In genomic region chr9:72351538-72352453, GRCh38 we compare ENCODE assay signal across 15 cellular contexts. TPM values are rescaled to one million over a fixed set of nuclear protein-coding genes. Genes with fewer than 3 reads are reported as not detected.
DNase-seq lines count a peak whose midpoint lies in the region; ATAC-seq, FAIRE-seq and TF ChIP-seq lines count a peak whose summit lies in the region.
"Had no signal": no experiment of that assay in that cellular context is flagged by ENCODE, and none has a peak within 500 bp of the region (broad histone marks: within the 10 kb centered on the region; RNA-seq: fewer than 3 reads in every experiment).

No MANE protein-coding gene starts in this region.

- H4K91ac ChIP-seq in H1 (replicated peaks; ENCODE audit: insufficient read length, low read length) = no peak overlapping the region

- peaks cover 28% of the 10 kb centered on the region for H3K36me3 Mint-ChIP-seq in mesothelial cell of epicardium

- H3K4me2 ChIP-seq in H1 (ENCODE audit: insufficient read depth in 1 of 2, low read depth in 2 of 2, low read length in 2 of 2) = no peak overlapping the region
- H3K4me2 ChIP-seq in MM.1S (ENCODE audit: low read depth, low read length) = no peak overlapping the region

- H3K4me1 ChIP-seq in H1 (replicated peaks in 1 of 4; ENCODE audit: control insufficient read depth in 3 of 4, insufficient read depth in 4 of 4, low read length in 3 of 4) = no peaks in the 10 kb centered on the region; a peak in 1 of 7 replicates
- no peaks in the 10 kb centered on the region for H3K4me1 ChIP-seq in MM.1S (ENCODE audit: low read length)
- H3K4me1 ChIP-seq: parathyroid adenoma had no signal

- no peak overlapping the region for H2BK5ac ChIP-seq in H1 (ENCODE audit: low read depth, low read length)

- H3K27me3 Mint-ChIP-seq in mesothelial cell of epicardium (ENCODE audit: low read depth) = no peaks in the 10 kb centered on the region

- no peak overlapping the region for H3K9ac ChIP-seq in H1 (replicated peaks in 1 of 4; ENCODE audit: extremely low read depth in 1 of 4, low read depth in 3 of 4, low read length in 3 of 4)
- no peak overlapping the region for H3K9ac ChIP-seq in MM.1S (ENCODE audit: low read length)
- H3K9ac ChIP-seq: parathyroid adenoma had no signal

- DNase-seq in ELR (ENCODE audit: low read depth) (peak; percentile 88), NCI-H226 (peak; percentile 37), H1 (ENCODE audit: low read depth in 1 of 2, low spot score in 2 of 2) (no peak), mesothelial cell of epicardium (ENCODE audit: low spot score in 2 of 2, unreplicated experiment in 2 of 2) (no peak), MM.1S (no peak), NCI-H510A (lab: John Stamatoyannopoulos, UW) (no peak), mucosa of gallbladder (ENCODE audit: low spot score) (no peak)
- DNase-seq: aorta, left colon, NCI-H2227 treated with DMSO at 0.1 percent for 48 hours had no signal

- TF ChIP-seq CTCF in H1 (IDR thresholded peaks at IDR 0.05; ENCODE audit: control extremely low read depth in 1 of 3, insufficient read depth in 1 of 3, low read depth in 1 of 3, low read length in 3 of 3) (no peak), mesothelial cell of epicardium (IDR thresholded peaks at IDR 0.05; ENCODE audit: unreplicated experiment) (no peak), MM.1S (IDR thresholded peaks at IDR 0.05; ENCODE audit: low read length) (no peak)

- peaks cover 17 to 32% (median 26%) of the 10 kb centered on the region in 4 experiments for H3K36me3 ChIP-seq in H1 (ENCODE audit: control insufficient read depth in 2 of 4, insufficient read depth in 4 of 4, low read length in 3 of 4)
- peaks cover 20% of the 10 kb centered on the region for H3K36me3 ChIP-seq in MM.1S (replicated peaks; ENCODE audit: insufficient read depth, low read length)

- CTCF ChIA-PET in H1 (lab: Charles Lee; ENCODE audit: partially characterized antibody) = interaction anchor here (0.6 to 1.0 kb wide), 4 partner anchors 9 to 254 kb away, joined by 3 to 4 read pairs (median 3); no protein-coding TSS in a partner anchor

- H3K4me3 ChIP-seq in H1 (ENCODE audit: extremely low read depth in 1 of 4, insufficient read depth in 2 of 4, low read depth in 3 of 4, low read length in 4 of 4) (no peak overlapping the region), MM.1S (ENCODE audit: low read length) (no peak overlapping the region)
- H3K4me3 ChIP-seq: esophagus muscularis mucosa, K562, tibial nerve had no signal

- H3K4ac ChIP-seq in H1 (replicated peaks; ENCODE audit: insufficient read length, low read depth, low read length) = no peak overlapping the region

- ATAC-seq in GM18519 (IDR thresholded peaks at IDR 0.05; ENCODE audit: low FRiP score, unreplicated experiment) = no peak
- ATAC-seq: left colon had no signal

- H3K9me3 ChIP-seq in H1 (ENCODE audit: insufficient read depth in 2 of 2, low read depth in 1 of 2, low read length in 1 of 2) = no peaks in the 10 kb centered on the region
- H3K9me3 ChIP-seq in MM.1S (replicated peaks; ENCODE audit: insufficient read depth, low read length) = no peaks in the 10 kb centered on the region
- H3K9me3 ChIP-seq: esophagus muscularis mucosa, tibial nerve had no signal

- no peak overlapping the region for H3K23ac ChIP-seq in H1 (ENCODE audit: insufficient read length)

- H4K5ac ChIP-seq in H1 (ENCODE audit: insufficient read length, low read depth, low read length) = no peak overlapping the region

- H2BK20ac ChIP-seq in H1 (ENCODE audit: low read length) = no peak overlapping the region

- H4K20me1 ChIP-seq in H1 (replicated peaks in 1 of 2; ENCODE audit: control insufficient read depth in 1 of 2, insufficient read depth in 2 of 2, low read length in 2 of 2) (peaks cover 4 to 7% of the 10 kb centered on the region in 2 experiments), MM.1S (ENCODE audit: insufficient read depth, low read length) (no peaks in the 10 kb centered on the region)

- H2BK12ac ChIP-seq in H1 (ENCODE audit: low read depth, low read length) = no peak overlapping the region

- H3K18ac ChIP-seq in H1 (ENCODE audit: extremely low read depth, low read length) = no peak overlapping the region

- H3K79me2 ChIP-seq in H1 (ENCODE audit: control insufficient read depth in 1 of 2, insufficient read depth in 2 of 2, low read length in 2 of 2) = peaks cover 0 to 14% of the 10 kb centered on the region in 2 experiments; a peak in 2 of 4 replicates
- H3K79me2 ChIP-seq in MM.1S (ENCODE audit: low read length) = peaks cover 15% of the 10 kb centered on the region
- H3K79me2 ChIP-seq: parathyroid adenoma had no signal

- H2BK15ac ChIP-seq in H1 (ENCODE audit: low read length) = no peak overlapping the region

- POLR2A ChIA-PET in H1 (lab: Charles Lee; ENCODE audit: partially characterized antibody) = interaction anchor here (0.7 to 3.4 kb wide), 4 partner anchors 12 to 73 kb away, joined by 3 to 37 read pairs (median 3); partner anchors contain the start of gene ZFAND5

- no peak overlapping the region for H2BK120ac ChIP-seq in H1 (replicated peaks; ENCODE audit: low read depth, low read length)

- TF ChIP-seq RAD21 in H1 (IDR thresholded peaks at IDR 0.05 in 1 of 2, conservative IDR thresholded peaks at IDR 0.05 in 1 of 2; ENCODE audit: low read depth in 2 of 2, low read length in 2 of 2) = no peak

- H3K27me3 ChIP-seq in H1 (replicated peaks in 1 of 4; ENCODE audit: control insufficient read depth in 3 of 4, extremely low read depth in 1 of 4, insufficient read depth in 3 of 4, low read length in 3 of 4) (no peaks in the 10 kb centered on the region), MM.1S (replicated peaks; ENCODE audit: insufficient read depth, low read length) (no peaks in the 10 kb centered on the region)
- H3K27me3 ChIP-seq: esophagus muscularis mucosa, tibial nerve had no signal

- H2AFZ ChIP-seq in H1 (ENCODE audit: low read length) (no peak overlapping the region), MM.1S (ENCODE audit: low read length) (no peak overlapping the region)
- H2AFZ ChIP-seq: parathyroid adenoma had no signal

- H3K9me2 ChIP-seq in MM.1S (replicated peaks; ENCODE audit: insufficient read depth, low read length) = no peaks in the 10 kb centered on the region

- no peaks in the 10 kb centered on the region for H3K23me2 ChIP-seq in H1 (ENCODE audit: low read depth, low read length)

- FAIRE-seq in H1 (lab: Jason Lieb, UNC) = no peak
- FAIRE-seq: K562 had no signal

- H4K8ac ChIP-seq in H1 (ENCODE audit: extremely low read depth, insufficient read depth, low read length) = no peak overlapping the region

- TF ChIP-seq EP300 in H1 (IDR thresholded peaks at IDR 0.05; ENCODE audit: borderline replicate concordance in 1 of 2, low read depth in 2 of 2, low read length in 2 of 2) = no peak

- H3K4me1 Mint-ChIP-seq in mesothelial cell of epicardium = peaks cover 14% of the 10 kb centered on the region

- no peak overlapping the region for H2AK5ac ChIP-seq in H1 (ENCODE audit: low read depth, low read length)

- WGBS in H1 (ENCODE audit: extremely low coverage in 1 of 2, insufficient coverage in 1 of 2, insufficient read length in 1 of 2, insufficient replicate concordance in 2 of 2, low coverage in 1 of 2, low lambda C conversion rate in 2 of 2, missing lambda C conversion rate in 1 of 2), 2 experiments = 93% methylated on average over 15 of the region's 15 CpGs; no CpG with 5 or more reads in 1 of the 2 experiments

- H3K27ac ChIP-seq in H1 (ENCODE audit: low read depth, low read length) (no peak overlapping the region), MM.1S (ENCODE audit: low read length) (no peak overlapping the region)
- H3K27ac ChIP-seq: parathyroid adenoma had no signal

- peak overlapping the region; percentile 25 for H3K27ac Mint-ChIP-seq in mesothelial cell of epicardium

- H3K14ac ChIP-seq in H1 (ENCODE audit: insufficient read length) = no peak overlapping the region

- H3K79me1 ChIP-seq in H1 (ENCODE audit: low read depth, low read length) = no peaks in the 10 kb centered on the region

- no peak overlapping the region for H3K4me3 Mint-ChIP-seq in mesothelial cell of epicardium

- H3K9me3 Mint-ChIP-seq in mesothelial cell of epicardium = no peaks in the 10 kb centered on the region

- TF ChIP-seq POLR2A in H1 (IDR thresholded peaks at IDR 0.05; ENCODE audit: control extremely low read depth in 1 of 2, low read depth in 2 of 2, low read length in 2 of 2) = no peak

- H3F3A ChIP-seq in MM.1S (ENCODE audit: insufficient read depth, low read length) = peaks cover 15% of the 10 kb centered on the region; the same call in 1 of the 2 replicates

- no peak overlapping the region for H3K56ac ChIP-seq in H1 (replicated peaks; ENCODE audit: insufficient read length, low read depth, low read length)

TF ChIP-seq in H1, 55 proteins besides CTCF, POLR2A, EP300 and RAD21:
- 0 out of 2 replicates have a peak, but pooled peaks have one; percentile 30 for TF ChIP-seq POLR2AphosphoS5 (IDR thresholded peaks at IDR 0.05; ENCODE audit: low read depth, low read length)
- TF ChIP-seq TBP (IDR thresholded peaks at IDR 0.05; ENCODE audit: low read depth, low read length) = no peak

RNA-seq across cellular contexts. Expression of gene ZFAND5, which starts 13.2 kb away (rescaled TPM):
- 209 and 225 TPM in 2 replicates for total RNA-seq in H1 (2021; fragmentation: NEBNext Ultra II Directional; extraction: Animal tissue kit (Norgen Biotek cat#: 25700))
- 76.7 and 79.5 TPM in 2 replicates for polyA plus RNA-seq in H1 (2011; rRNA removed)
- 93.8 TPM for polyA plus RNA-seq in H1 (2011; cell fraction: cytosol; rRNA removed)
- polyA plus RNA-seq in H1 (2011; cell fraction: nucleus; rRNA removed) = 102 TPM
- polyA plus RNA-seq in H1 (2012, experiment 1 of 2) = 128 to 145 TPM (median 140 TPM) in 4 replicates
- 35.5 TPM for polyA plus RNA-seq in H1 (2012, experiment 2 of 2)
- polyA plus RNA-seq in H1 (2013, experiment 1 of 2) = 126 TPM
- 119 TPM for polyA plus RNA-seq in H1 (2013, experiment 2 of 2)
- polyA minus RNA-seq in H1 (2011; rRNA and poly(A)+ RNA removed) = 92.1 and 117 TPM in 2 replicates
- polyA minus RNA-seq in H1 (2011; cell fraction: cytosol; rRNA and poly(A)+ RNA removed) = 96.7 TPM
- polyA minus RNA-seq in H1 (2011; cell fraction: nucleus; rRNA and poly(A)+ RNA removed) = 173 TPM
- 213 to 221 TPM (median 215 TPM) in 3 replicates for total RNA-seq in mesothelial cell of epicardium
- 189 TPM for total RNA-seq in mucosa of gallbladder

Comparison
In these comparisons a context has a peak if more than half of its experiments do, and no peak if none do; other contexts are left out.
1. DNase-seq: peak in ELR (single experiment) and NCI-H226 (single experiment); none in H1 (0 of 2), mesothelial cell of epicardium (0 of 2), MM.1S (single experiment), NCI-H510A (single experiment) and mucosa of gallbladder (single experiment).